ENCODE assay signal across 1 cellular context in genomic region chr14:24315807-24316596, GRCh38.
TF ChIP-seq lines count a peak whose summit lies in the region.

No MANE protein-coding gene starts in this region.

TF ChIP-seq in K562, 482 proteins besides CTCF, POLR2A, EP300 and RAD21 (continued from another document and continues in another):
- no peak for TF ChIP-seq PURB (CRISPR knock-in tag; IDR thresholded peaks at IDR 0.05; ENCODE audit: low read depth)
- TF ChIP-seq IRF1 (CRISPR knock-in tag; IDR thresholded peaks at IDR 0.05; ENCODE audit: borderline replicate concordance) = no peak
- TF ChIP-seq NFIX (CRISPR knock-in tag; IDR thresholded peaks at IDR 0.05; ENCODE audit: low read depth) = no peak
- no peak for TF ChIP-seq MTA2 (IDR thresholded peaks at IDR 0.05; ENCODE audit: low read depth)
- no peak for TF ChIP-seq ZFP30 (CRISPR knock-in tag; IDR thresholded peaks at IDR 0.05; ENCODE audit: borderline replicate concordance)
- TF ChIP-seq ILF3 (IDR thresholded peaks at IDR 0.05; ENCODE audit: borderline replicate concordance) = no peak
- no peak for TF ChIP-seq YY1 (IDR thresholded peaks at IDR 0.05; ENCODE audit: borderline replicate concordance in 1 of 3, control insufficient read depth in 1 of 3, extremely low read depth in 1 of 3, insufficient read depth in 3 of 3, insufficient read length in 1 of 3, insufficient replicate concordance in 2 of 3, low read depth in 1 of 3, low read length in 2 of 3)
- no peak for TF ChIP-seq ZNF449 (CRISPR knock-in tag; IDR thresholded peaks at IDR 0.05)
- TF ChIP-seq SNAPC5 (CRISPR knock-in tag; IDR thresholded peaks at IDR 0.05) = no peak
- no peak for TF ChIP-seq ARHGAP35 (IDR thresholded peaks at IDR 0.05; ENCODE audit: partially characterized antibody)
- TF ChIP-seq MECOM (CRISPR knock-in tag; IDR thresholded peaks at IDR 0.05) = 0 out of 2 replicates have a peak, but pooled peaks have one; percentile 39
- no peak for TF ChIP-seq NUFIP1 (IDR thresholded peaks at IDR 0.05; ENCODE audit: partially characterized antibody)
- no peak for TF ChIP-seq ELF2 (CRISPR knock-in tag; IDR thresholded peaks at IDR 0.05)
- TF ChIP-seq KDM4B (IDR thresholded peaks at IDR 0.05; ENCODE audit: borderline replicate concordance in 2 of 2, low read depth in 1 of 2) = no peak
- TF ChIP-seq ZNF639 (CRISPR knock-in tag; conservative IDR thresholded peaks at IDR 0.05 in 1 of 2, IDR thresholded peaks at IDR 0.05 in 1 of 2) = peak in 1 of 2 experiments; percentile 68; a peak in 1 of 4 replicates
- 0 out of 2 replicates have a peak, but pooled peaks have one; percentile 22 for TF ChIP-seq CBX1 (IDR thresholded peaks at IDR 0.05; ENCODE audit: low read depth)
- peak; percentile 58 for TF ChIP-seq MAFG (tag; conservative IDR thresholded peaks at IDR 0.05)
- no peak for TF ChIP-seq E2F1 (CRISPR knock-in tag; IDR thresholded peaks at IDR 0.05)
- no peak for TF ChIP-seq ZBTB12 (CRISPR knock-in tag; IDR thresholded peaks at IDR 0.05)
- no peak for TF ChIP-seq GTF2A2 (tag; IDR thresholded peaks at IDR 0.05)
- TF ChIP-seq UBTF (IDR thresholded peaks at IDR 0.05; ENCODE audit: borderline replicate concordance in 1 of 2, low read depth in 2 of 2, low read length in 2 of 2) = no peak
- no peak for TF ChIP-seq XRCC3 (IDR thresholded peaks at IDR 0.05)
- TF ChIP-seq ZNF124 (CRISPR knock-in tag; IDR thresholded peaks at IDR 0.05) = no peak
- no peak for TF ChIP-seq MIER1 (IDR thresholded peaks at IDR 0.05; ENCODE audit: low read depth)
- peak; percentile 92 for TF ChIP-seq ETV5 (CRISPR knock-in tag; IDR thresholded peaks at IDR 0.05; ENCODE audit: low read depth)
- no peak for TF ChIP-seq RFX1 (IDR thresholded peaks at IDR 0.05)
- TF ChIP-seq MTF1 (CRISPR knock-in tag; IDR thresholded peaks at IDR 0.05; ENCODE audit: borderline replicate concordance) = no peak
- TF ChIP-seq TGIF2 (CRISPR knock-in tag; IDR thresholded peaks at IDR 0.05) = no peak
- TF ChIP-seq HIVEP1 (CRISPR knock-in tag; IDR thresholded peaks at IDR 0.05) = no peak
- TF ChIP-seq NELFE (IDR thresholded peaks at IDR 0.05; ENCODE audit: insufficient read depth, insufficient read length) = no peak
- TF ChIP-seq SIN3A (IDR thresholded peaks at IDR 0.05; ENCODE audit: borderline replicate concordance in 2 of 2, control insufficient read depth in 1 of 2, low read depth in 2 of 2, low read length in 2 of 2) = no peak
- 0 out of 2 replicates have a peak, but pooled peaks have one; percentile 59 for TF ChIP-seq AFF4 (CRISPR knock-in tag; IDR thresholded peaks at IDR 0.05)
- TF ChIP-seq HBP1 (CRISPR knock-in tag; IDR thresholded peaks at IDR 0.05) = no peak
- no peak for TF ChIP-seq PTRF (tag; IDR thresholded peaks at IDR 0.05)
- no peak for TF ChIP-seq E4F1 (CRISPR knock-in tag; IDR thresholded peaks at IDR 0.05; ENCODE audit: borderline replicate concordance)
- peak; percentile 39; the same call in 1 of the 2 replicates for TF ChIP-seq ZNF134 (CRISPR knock-in tag; conservative IDR thresholded peaks at IDR 0.05)
- TF ChIP-seq AFF1 (IDR thresholded peaks at IDR 0.05; ENCODE audit: low read depth in 1 of 2, partially characterized antibody in 2 of 2) = no peak
- TF ChIP-seq POLR2AphosphoS2 (IDR thresholded peaks at IDR 0.05; ENCODE audit: low read length) = no peak
- no peak for TF ChIP-seq BACH1 (tag; IDR thresholded peaks at IDR 0.05)
- TF ChIP-seq ZNF431 (CRISPR knock-in tag; IDR thresholded peaks at IDR 0.05) = peak; percentile 79; the same call in 1 of the 2 replicates
- TF ChIP-seq FOXA1 (IDR thresholded peaks at IDR 0.05; ENCODE audit: borderline replicate concordance) = no peak
